In genomic region chr7:28187012-28187411, GRCh38 we compare ENCODE assay signal across 23 cellular contexts.
"Had no signal": no experiment of that assay in that cellular context is flagged by ENCODE, and none has a peak within 500 bp of the region (broad histone marks: within the 10 kb centered on the region; RNA-seq: fewer than 3 reads in every experiment).

No MANE protein-coding gene starts in this region.

- H3K4me1 ChIP-seq: foreskin keratinocyte, lower lobe of right lung had no signal

- H3K27me3 ChIP-seq: dorsolateral prefrontal cortex, esophagus muscularis mucosa, gastroesophageal sphincter, heart right ventricle, left lung had no signal

- H3K36me3 ChIP-seq: esophagus muscularis mucosa, gastroesophageal sphincter, heart right ventricle, left lung, lower lobe of right lung had no signal

- H3K27ac Mint-ChIP-seq: effector memory CD8-positive, alpha-beta T cell; endodermal cell had no signal

- H3K4me3 ChIP-seq: coronary artery, dorsolateral prefrontal cortex, esophagus muscularis mucosa, gastroesophageal sphincter, heart right ventricle, left lung, lower lobe of right lung had no signal

- H3K9me3 ChIP-seq: esophagus muscularis mucosa, gastroesophageal sphincter, heart right ventricle, left lung, lower lobe of right lung had no signal

- H3K27ac ChIP-seq: coronary artery, dorsolateral prefrontal cortex, epithelial cell of prostate, esophagus muscularis mucosa, foreskin keratinocyte, gastroesophageal sphincter, heart right ventricle, left lung, lower lobe of right lung had no signal

- DNase-seq: dermis blood vessel endothelial cell; dorsolateral prefrontal cortex; effector CD4-positive, alpha-beta T cell; effector memory CD8-positive, alpha-beta T cell; endodermal cell; foreskin keratinocyte; heart right ventricle; hippocampal formation; left cardiac atrium; left lung; left ventricle myocardium superior; lower lobe of right lung; mesenchymal stem cell; midbrain had no signal

- H3K9me3 Mint-ChIP-seq: effector memory CD8-positive, alpha-beta T cell; endodermal cell had no signal

- ATAC-seq: effector memory CD8-positive, alpha-beta T cell; foreskin keratinocyte; gastroesophageal sphincter; left cardiac atrium; left lung; left ventricle myocardium superior; lower lobe of right lung had no signal

- FAIRE-seq: colon, endometrium, frontal cortex, islet of Langerhans, keratinocyte had no signal
